In genomic region chr11:119306373-119306890, GRCh38 we compare ENCODE assay signal across 9 cellular contexts. TPM values are rescaled to one million over a fixed set of nuclear protein-coding genes. Genes with fewer than 3 reads are reported as not detected.
DNase-seq lines count a peak whose midpoint lies in the region; ATAC-seq and TF ChIP-seq lines count a peak whose summit lies in the region.
"Had no signal": no experiment of that assay in that cellular context is flagged by ENCODE, and none has a peak within 500 bp of the region (broad histone marks: within the 10 kb centered on the region; RNA-seq: fewer than 3 reads in every experiment).

No MANE protein-coding gene starts in this region.

- no peaks in the 10 kb centered on the region for H3K9me3 ChIP-seq in suprapubic skin

- H3K36me3 Mint-ChIP-seq in T-helper 1 cell treated with Interleukin-12 subunit alpha and Interleukin-12 subunit beta and Interleukin-4 antibody, amounts not matched to agents 30 μg/mL and 1 μg/mL, for 36 hours (ENCODE audit: low read depth) = peaks cover 22% of the 10 kb centered on the region
- H3K36me3 Mint-ChIP-seq in activated naive CD4-positive, alpha-beta T cell treated with anti-CD3 and anti-CD28 coated beads, Interleukin-2, amount 50 U/mL, for 24 hours = peaks cover 22% of the 10 kb centered on the region

- intact Hi-C loops in Right ventricle myocardium superior (cut with DNase I) = no loop called here

- peaks cover 22% of the 10 kb centered on the region for H3K4me1 Mint-ChIP-seq in T-helper 1 cell treated with Interleukin-12 subunit alpha and Interleukin-12 subunit beta and Interleukin-4 antibody, amounts not matched to agents 30 μg/mL and 1 μg/mL, for 36 hours (ENCODE audit: low read depth)
- peaks cover 39% of the 10 kb centered on the region for H3K4me1 Mint-ChIP-seq in activated naive CD4-positive, alpha-beta T cell treated with anti-CD3 and anti-CD28 coated beads, Interleukin-2, amount 50 U/mL, for 24 hours

- H3K27me3 Mint-ChIP-seq in T-helper 1 cell treated with Interleukin-12 subunit alpha and Interleukin-12 subunit beta and Interleukin-4 antibody, amounts not matched to agents 30 μg/mL and 1 μg/mL, for 36 hours (ENCODE audit: low read depth) = no peaks in the 10 kb centered on the region
- no peaks in the 10 kb centered on the region for H3K27me3 Mint-ChIP-seq in activated naive CD4-positive, alpha-beta T cell treated with anti-CD3 and anti-CD28 coated beads, Interleukin-2, amount 50 U/mL, for 24 hours

- 75% methylated on average over 5 of the region's 5 CpGs for WGBS in suprapubic skin

- in situ Hi-C loops in G401 (cut with HindIII; ENCODE audit: low sequenced_read_pairs) = loop anchor here (5.0 to 25.0 kb wide), 2 partner anchors 46 to 194 kb away; partner anchors contain the start of genes C2CD2L, DPAGT1 and HINFP

- peak overlapping the region; percentile 70 for H3K27ac Mint-ChIP-seq in T-helper 1 cell treated with Interleukin-12 subunit alpha and Interleukin-12 subunit beta and Interleukin-4 antibody, amounts not matched to agents 30 μg/mL and 1 μg/mL, for 36 hours
- peak overlapping the region; percentile 99 for H3K27ac Mint-ChIP-seq in activated naive CD4-positive, alpha-beta T cell treated with anti-CD3 and anti-CD28 coated beads, Interleukin-2, amount 50 U/mL, for 24 hours

- H3K27ac ChIP-seq in suprapubic skin = peak overlapping the region; percentile 34
- H3K27ac ChIP-seq: HL-60 had no signal

- H3K4me1 ChIP-seq in suprapubic skin = peaks cover 21% of the 10 kb centered on the region

- no peak for TF ChIP-seq CTCF in suprapubic skin (IDR thresholded peaks at IDR 0.05)

- peak; percentile 42 for ATAC-seq in Right ventricle myocardium superior (ENCODE audit: poor library complexity)
- no peak for ATAC-seq in GM21360 (IDR thresholded peaks at IDR 0.05; ENCODE audit: unreplicated experiment)

- TF ChIP-seq POLR2A in suprapubic skin (IDR thresholded peaks at IDR 0.05) = no peak

- DNase-seq in T-helper 1 cell (no peak), Right ventricle myocardium superior (no peak), suprapubic skin (ENCODE audit: low spot score in 2 of 2) (no peak), NCI-H69 (lab: John Stamatoyannopoulos, UW) (no peak), G401 (ENCODE audit: low spot score) (no peak)

- no peaks in the 10 kb centered on the region for H3K27me3 ChIP-seq in suprapubic skin

- TF ChIP-seq EP300 in suprapubic skin (IDR thresholded peaks at IDR 0.05) = no peak

- no peak overlapping the region for H3K4me3 ChIP-seq in suprapubic skin

- no peaks in the 10 kb centered on the region for H3K9me3 Mint-ChIP-seq in T-helper 1 cell treated with Interleukin-12 subunit alpha and Interleukin-12 subunit beta and Interleukin-4 antibody, amounts not matched to agents 30 μg/mL and 1 μg/mL, for 36 hours
- no peaks in the 10 kb centered on the region for H3K9me3 Mint-ChIP-seq in activated naive CD4-positive, alpha-beta T cell treated with anti-CD3 and anti-CD28 coated beads, Interleukin-2, amount 50 U/mL, for 24 hours

- peaks cover 36% of the 10 kb centered on the region for H3K36me3 ChIP-seq in suprapubic skin

- H3K4me3 Mint-ChIP-seq in T-helper 1 cell treated with Interleukin-12 subunit alpha and Interleukin-12 subunit beta and Interleukin-4 antibody, amounts not matched to agents 30 μg/mL and 1 μg/mL, for 36 hours = peak overlapping the region; percentile 5
- peak overlapping the region; percentile 76 for H3K4me3 Mint-ChIP-seq in activated naive CD4-positive, alpha-beta T cell treated with anti-CD3 and anti-CD28 coated beads, Interleukin-2, amount 50 U/mL, for 24 hours

RNA-seq across cellular contexts. Expression of gene MCAM, which starts 10.5 kb away (rescaled TPM):
- 41.9 TPM for total RNA-seq in Right ventricle myocardium superior
- 100 to 1,000 TPM; 104 to 163 (median 124) TPM for total RNA-seq in suprapubic skin
- 77.2 and 90.3 TPM in 2 replicates for total RNA-seq in G401 (2014; rRNA removed; shearing (Covaris generic))

RNA-seq across cellular contexts. Expression of gene RNF26, which starts 27.9 kb away (rescaled TPM):
- total RNA-seq in Right ventricle myocardium superior = 12.9 TPM
- 10 to 100 TPM; 13.3 to 21.4 (median 15.4) TPM for total RNA-seq in suprapubic skin
- total RNA-seq in G401 (2014; rRNA removed; shearing (Covaris generic)) = 19.3 and 19.9 TPM in 2 replicates

RNA-seq across cellular contexts. Expression of gene C1QTNF5, which starts 34.3 kb away (rescaled TPM):
- 15.1 TPM for total RNA-seq in Right ventricle myocardium superior
- 1 to 10 TPM; 3.7 to 9.8 (median 4.9) TPM for total RNA-seq in suprapubic skin
- 0.17 and 1.0 TPM in 2 replicates for total RNA-seq in G401 (2014; rRNA removed; shearing (Covaris generic))

RNA-seq across cellular contexts. Expression of gene MFRP, which starts 40.1 kb away (rescaled TPM):
- not detected for total RNA-seq in Right ventricle myocardium superior
- total RNA-seq in suprapubic skin = under 1 TPM in 1 of 4 donors, not detected in 3; 0.11 TPM
- 0.25 and 7.3 TPM in 2 replicates for total RNA-seq in G401 (2014; rRNA removed; shearing (Covaris generic))
